8 cellular contexts compared by ENCODE assay signal in the genomic region with DNA sequence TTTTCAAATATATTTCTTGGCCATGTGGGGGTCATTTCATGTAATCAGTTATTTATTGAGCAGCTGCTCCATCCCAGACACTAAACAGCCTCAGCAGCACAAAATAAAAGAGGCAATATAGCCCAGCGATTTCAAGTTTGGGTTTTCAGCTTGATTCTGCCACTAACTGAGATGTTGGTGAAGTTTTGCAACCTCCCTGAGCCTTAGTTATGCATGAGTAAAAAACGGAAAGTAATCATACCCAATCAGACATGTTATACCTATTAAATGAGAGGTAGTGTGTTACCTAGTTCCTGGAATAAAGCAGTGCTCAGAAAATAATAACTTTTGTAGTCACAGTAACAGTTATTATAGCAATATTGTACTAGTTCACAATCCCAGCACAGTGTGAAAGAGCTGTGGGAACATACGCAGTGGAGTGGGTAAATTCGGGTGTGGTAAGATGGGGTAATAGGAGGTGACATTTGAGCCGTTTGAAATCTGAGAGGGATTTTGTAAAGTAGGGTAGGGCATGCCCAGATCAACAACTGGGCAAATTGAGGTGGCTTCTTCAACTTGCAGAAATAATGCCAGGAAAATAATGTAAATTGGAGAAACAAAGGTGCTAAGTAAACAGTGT. TPM values are rescaled to one million over a fixed set of nuclear protein-coding genes. Genes with fewer than 3 reads are reported as not detected.
DNase-seq lines count a peak whose midpoint lies in the region; ATAC-seq and TF ChIP-seq lines count a peak whose summit lies in the region.

No MANE protein-coding gene starts in this region.

- WGBS in HUES64: 88% methylated on average over 4 of the region's 5 CpGs
- WGBS in lower leg skin, 2 donors: 48 to 55% methylated on average over 5 of the region's 5 CpGs

- intact Hi-C loops in lower leg skin (cut with DNase I; ENCODE audit: low total_unique reads): no loop called here

- H3K4me1 ChIP-seq in BLaER1 treated with 17β-estradiol and CSF1 and Interleukin-3, amounts not matched to agents 10 nM and 100 nM: peaks cover 15 to 31% (median 25%) of the 10 kb centered on the region in 10 experiments
- peaks cover 10% of the 10 kb centered on the region; the same call in 1 of the 2 replicates for H3K4me1 ChIP-seq in HUES64 (ENCODE audit: insufficient read depth, low read length)
- peaks cover 18% of the 10 kb centered on the region for H3K4me1 ChIP-seq in adipocyte (ENCODE audit: control insufficient read depth, insufficient read depth, low read length)
- H3K4me1 ChIP-seq in mucosa of stomach (ENCODE audit: control insufficient read depth, insufficient read depth, low read length): peaks cover 37% of the 10 kb centered on the region

- peaks cover 0 to 1% (median under 1%) of the 10 kb centered on the region in 11 experiments; a peak in 7 of 22 replicates for H3K9me3 ChIP-seq in BLaER1 treated with 17β-estradiol and CSF1 and Interleukin-3, amounts not matched to agents 10 nM and 100 nM (replicated peaks in 1 of 11)
- H3K9me3 ChIP-seq in HUES64 (ENCODE audit: insufficient read depth, low read depth, low read length) (no peaks in the 10 kb centered on the region; the same call in 1 of the 2 replicates), adipocyte (ENCODE audit: control insufficient read depth, low read length) (no peaks in the 10 kb centered on the region), mucosa of stomach (ENCODE audit: control insufficient read depth, low read length) (no peaks in the 10 kb centered on the region)

- H3K36me3 ChIP-seq in BLaER1 treated with 17β-estradiol and CSF1 and Interleukin-3, amounts not matched to agents 10 nM and 100 nM: peaks cover 30 to 48% (median 41%) of the 10 kb centered on the region in 11 experiments
- H3K36me3 ChIP-seq in HUES64 (ENCODE audit: insufficient read depth, low read length) (peaks cover 27% of the 10 kb centered on the region), adipocyte (ENCODE audit: control insufficient read depth, insufficient read depth, low read length, severe bottlenecking) (peaks cover 21% of the 10 kb centered on the region), mucosa of stomach (ENCODE audit: control insufficient read depth, insufficient read depth, low read length) (no peaks in the 10 kb centered on the region)

- no peak for TF ChIP-seq POLR2A in lower leg skin (IDR thresholded peaks at IDR 0.05)

- peak overlapping the region in 5 of 11 experiments; percentile 86 to 91 (median 87); a peak in 7 of 22 replicates for H3K27ac ChIP-seq in BLaER1 treated with 17β-estradiol and CSF1 and Interleukin-3, amounts not matched to agents 10 nM and 100 nM
- no peak overlapping the region for H3K27ac ChIP-seq in HUES64 (ENCODE audit: low read depth, low read length)

- TF ChIP-seq CTCF in lower leg skin (IDR thresholded peaks at IDR 0.05): no peak

- DNase-seq in adipocyte (ENCODE audit: low read depth) (peak; percentile 50), lower leg skin (ENCODE audit: low spot score in 2 of 2) (no peak), UCSD-AML1 (lab: John Stamatoyannopoulos, UW; ENCODE audit: unreplicated experiment) (no peak)

- H3K4me2 ChIP-seq in BLaER1 treated with 17β-estradiol and CSF1 and Interleukin-3, amounts not matched to agents 10 nM and 100 nM: peak overlapping the region; percentile 92 to 96 (median 94)

- H3K4me3 ChIP-seq in BLaER1 treated with 17β-estradiol and CSF1 and Interleukin-3, amounts not matched to agents 10 nM and 100 nM: peak overlapping the region; percentile 68 to 83 (median 78); a peak in 14 of 20 replicates
- H3K4me3 ChIP-seq in HUES64 (ENCODE audit: low read length) (peak overlapping the region; percentile 81), adipocyte (ENCODE audit: low read length) (peak overlapping the region; percentile 92), mucosa of stomach (ENCODE audit: low read length) (no peak overlapping the region), lower leg skin (ENCODE audit: low read depth, poor library complexity, severe bottlenecking) (no peak overlapping the region)

- no peaks in the 10 kb centered on the region for H4K20me1 ChIP-seq in BLaER1 treated with 17β-estradiol and CSF1 and Interleukin-3, amounts not matched to agents 10 nM and 100 nM

- peak overlapping the region in 8 of 11 experiments; percentile 85 to 92 (median 90); a peak in 13 of 22 replicates for H3K9ac ChIP-seq in BLaER1 treated with 17β-estradiol and CSF1 and Interleukin-3, amounts not matched to agents 10 nM and 100 nM
- no peak overlapping the region for H3K9ac ChIP-seq in HUES64 (ENCODE audit: low read depth, low read length)
- H3K9ac ChIP-seq in adipocyte (ENCODE audit: low read length): peak overlapping the region; percentile 93
- peak overlapping the region; percentile 89 for H3K9ac ChIP-seq in mucosa of stomach (ENCODE audit: low read length)

- ATAC-seq in HG02763 (IDR thresholded peaks at IDR 0.05; ENCODE audit: unreplicated experiment) (no peak), HG02678 (IDR thresholded peaks at IDR 0.05; ENCODE audit: unreplicated experiment) (no peak)

- H3K27me3 ChIP-seq in BLaER1 treated with 17β-estradiol and CSF1 and Interleukin-3, amounts not matched to agents 10 nM and 100 nM: peaks cover 0 to 16% (median 0%) of the 10 kb centered on the region in 11 experiments; a peak in 4 of 22 replicates
- H3K27me3 ChIP-seq in HUES64 (ENCODE audit: insufficient read depth, low read length) (no peaks in the 10 kb centered on the region), adipocyte (replicated peaks; ENCODE audit: control insufficient read depth, insufficient read depth, low read length) (no peaks in the 10 kb centered on the region), mucosa of stomach (ENCODE audit: control insufficient read depth, insufficient read depth, low read length) (no peaks in the 10 kb centered on the region)

RNA-seq across cellular contexts. Expression of gene SLC9A8, which starts 1.5 kb away (rescaled TPM):
- polyA plus RNA-seq in HUES64 (2013, experiment 1 of 2): 5.6 TPM
- polyA plus RNA-seq in HUES64 (2013, experiment 2 of 2): 5.5 TPM
- 1 to 10 TPM; 4.8 to 8.1 (median 7.0) TPM for total RNA-seq in lower leg skin

Comparison
In these comparisons a context has a peak if more than half of its experiments do, and no peak if none do; other contexts are left out.
1. H3K4me3 ChIP-seq: peak in BLaER1 treated with 17β-estradiol and CSF1 and Interleukin-3, amounts not matched to agents 10 nM and 100 nM (10 of 10), HUES64 (single experiment) and adipocyte (single experiment); none in mucosa of stomach (single experiment) and lower leg skin (single experiment).